Comparison of ENCODE assay signal across 1 cellular context in genomic region chr20:45294003-45294368, GRCh38.
TF ChIP-seq lines count a peak whose summit lies in the region.

No MANE protein-coding gene starts in this region.

TF ChIP-seq in IMR-90, 13 proteins besides CTCF, POLR2A, EP300 and RAD21:
- no peak for TF ChIP-seq NFE2L2 (IDR thresholded peaks at IDR 0.05; ENCODE audit: low read depth, low read length)
- no peak for TF ChIP-seq MXI1 (IDR thresholded peaks at IDR 0.05; ENCODE audit: borderline replicate concordance, low read depth, low read length)
- TF ChIP-seq FOS (IDR thresholded peaks at IDR 0.05; ENCODE audit: low read depth, low read length) = no peak
- no peak for TF ChIP-seq RFX5 (IDR thresholded peaks at IDR 0.05; ENCODE audit: low read depth, low read length)
- no peak for TF ChIP-seq SMC3 (IDR thresholded peaks at IDR 0.05; ENCODE audit: low read depth, low read length)
- TF ChIP-seq MAFK (IDR thresholded peaks at IDR 0.05; ENCODE audit: low read depth, low read length) = no peak
- TF ChIP-seq CEBPB (IDR thresholded peaks at IDR 0.05; ENCODE audit: low read depth, low read length) = no peak
